Comparison of ENCODE assay signal across 1 cellular context in the genomic region with DNA sequence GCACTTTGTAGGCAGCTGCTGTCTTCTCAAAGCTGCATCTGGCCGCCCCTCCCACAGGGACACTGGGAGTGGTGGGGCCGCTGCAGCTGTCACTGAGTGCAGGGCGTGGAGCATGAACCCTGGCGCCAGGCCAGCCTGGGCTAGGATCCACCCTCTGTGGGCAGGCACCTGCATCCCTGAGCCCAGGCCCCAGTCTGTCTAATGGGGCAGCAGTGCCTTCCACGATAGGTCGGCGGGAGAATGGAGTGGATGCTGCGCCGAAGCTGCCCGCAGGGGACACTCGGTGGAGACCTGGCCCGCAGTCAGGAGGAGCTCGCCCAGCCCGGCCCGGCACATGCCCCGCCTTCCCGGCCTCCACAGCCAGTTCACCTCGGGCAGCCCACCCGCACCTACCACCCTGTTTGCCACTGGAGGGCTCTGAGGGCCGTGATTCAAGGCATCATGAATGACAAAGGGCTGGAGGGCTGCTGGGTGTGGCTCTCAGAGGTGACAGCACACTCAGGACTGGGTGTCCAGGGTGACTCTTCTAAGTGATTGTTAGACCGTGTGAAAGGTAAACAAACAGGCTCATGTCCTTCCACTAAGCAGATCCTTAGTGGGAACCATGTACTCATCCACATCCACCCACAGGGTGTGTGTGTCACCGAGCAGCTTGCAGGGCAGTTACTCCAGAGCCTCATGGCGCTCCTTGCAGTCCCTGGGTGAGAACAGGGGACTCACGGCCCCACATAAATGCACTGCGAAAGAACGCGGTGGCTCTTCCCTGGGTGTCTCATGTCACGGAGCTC.
TF ChIP-seq lines count a peak whose summit lies in the region.

No MANE protein-coding gene starts in this region.

TF ChIP-seq in GM23338, 12 proteins besides CTCF, POLR2A, EP300 and RAD21 (continued from another document):
- TF ChIP-seq, protein P1, sequence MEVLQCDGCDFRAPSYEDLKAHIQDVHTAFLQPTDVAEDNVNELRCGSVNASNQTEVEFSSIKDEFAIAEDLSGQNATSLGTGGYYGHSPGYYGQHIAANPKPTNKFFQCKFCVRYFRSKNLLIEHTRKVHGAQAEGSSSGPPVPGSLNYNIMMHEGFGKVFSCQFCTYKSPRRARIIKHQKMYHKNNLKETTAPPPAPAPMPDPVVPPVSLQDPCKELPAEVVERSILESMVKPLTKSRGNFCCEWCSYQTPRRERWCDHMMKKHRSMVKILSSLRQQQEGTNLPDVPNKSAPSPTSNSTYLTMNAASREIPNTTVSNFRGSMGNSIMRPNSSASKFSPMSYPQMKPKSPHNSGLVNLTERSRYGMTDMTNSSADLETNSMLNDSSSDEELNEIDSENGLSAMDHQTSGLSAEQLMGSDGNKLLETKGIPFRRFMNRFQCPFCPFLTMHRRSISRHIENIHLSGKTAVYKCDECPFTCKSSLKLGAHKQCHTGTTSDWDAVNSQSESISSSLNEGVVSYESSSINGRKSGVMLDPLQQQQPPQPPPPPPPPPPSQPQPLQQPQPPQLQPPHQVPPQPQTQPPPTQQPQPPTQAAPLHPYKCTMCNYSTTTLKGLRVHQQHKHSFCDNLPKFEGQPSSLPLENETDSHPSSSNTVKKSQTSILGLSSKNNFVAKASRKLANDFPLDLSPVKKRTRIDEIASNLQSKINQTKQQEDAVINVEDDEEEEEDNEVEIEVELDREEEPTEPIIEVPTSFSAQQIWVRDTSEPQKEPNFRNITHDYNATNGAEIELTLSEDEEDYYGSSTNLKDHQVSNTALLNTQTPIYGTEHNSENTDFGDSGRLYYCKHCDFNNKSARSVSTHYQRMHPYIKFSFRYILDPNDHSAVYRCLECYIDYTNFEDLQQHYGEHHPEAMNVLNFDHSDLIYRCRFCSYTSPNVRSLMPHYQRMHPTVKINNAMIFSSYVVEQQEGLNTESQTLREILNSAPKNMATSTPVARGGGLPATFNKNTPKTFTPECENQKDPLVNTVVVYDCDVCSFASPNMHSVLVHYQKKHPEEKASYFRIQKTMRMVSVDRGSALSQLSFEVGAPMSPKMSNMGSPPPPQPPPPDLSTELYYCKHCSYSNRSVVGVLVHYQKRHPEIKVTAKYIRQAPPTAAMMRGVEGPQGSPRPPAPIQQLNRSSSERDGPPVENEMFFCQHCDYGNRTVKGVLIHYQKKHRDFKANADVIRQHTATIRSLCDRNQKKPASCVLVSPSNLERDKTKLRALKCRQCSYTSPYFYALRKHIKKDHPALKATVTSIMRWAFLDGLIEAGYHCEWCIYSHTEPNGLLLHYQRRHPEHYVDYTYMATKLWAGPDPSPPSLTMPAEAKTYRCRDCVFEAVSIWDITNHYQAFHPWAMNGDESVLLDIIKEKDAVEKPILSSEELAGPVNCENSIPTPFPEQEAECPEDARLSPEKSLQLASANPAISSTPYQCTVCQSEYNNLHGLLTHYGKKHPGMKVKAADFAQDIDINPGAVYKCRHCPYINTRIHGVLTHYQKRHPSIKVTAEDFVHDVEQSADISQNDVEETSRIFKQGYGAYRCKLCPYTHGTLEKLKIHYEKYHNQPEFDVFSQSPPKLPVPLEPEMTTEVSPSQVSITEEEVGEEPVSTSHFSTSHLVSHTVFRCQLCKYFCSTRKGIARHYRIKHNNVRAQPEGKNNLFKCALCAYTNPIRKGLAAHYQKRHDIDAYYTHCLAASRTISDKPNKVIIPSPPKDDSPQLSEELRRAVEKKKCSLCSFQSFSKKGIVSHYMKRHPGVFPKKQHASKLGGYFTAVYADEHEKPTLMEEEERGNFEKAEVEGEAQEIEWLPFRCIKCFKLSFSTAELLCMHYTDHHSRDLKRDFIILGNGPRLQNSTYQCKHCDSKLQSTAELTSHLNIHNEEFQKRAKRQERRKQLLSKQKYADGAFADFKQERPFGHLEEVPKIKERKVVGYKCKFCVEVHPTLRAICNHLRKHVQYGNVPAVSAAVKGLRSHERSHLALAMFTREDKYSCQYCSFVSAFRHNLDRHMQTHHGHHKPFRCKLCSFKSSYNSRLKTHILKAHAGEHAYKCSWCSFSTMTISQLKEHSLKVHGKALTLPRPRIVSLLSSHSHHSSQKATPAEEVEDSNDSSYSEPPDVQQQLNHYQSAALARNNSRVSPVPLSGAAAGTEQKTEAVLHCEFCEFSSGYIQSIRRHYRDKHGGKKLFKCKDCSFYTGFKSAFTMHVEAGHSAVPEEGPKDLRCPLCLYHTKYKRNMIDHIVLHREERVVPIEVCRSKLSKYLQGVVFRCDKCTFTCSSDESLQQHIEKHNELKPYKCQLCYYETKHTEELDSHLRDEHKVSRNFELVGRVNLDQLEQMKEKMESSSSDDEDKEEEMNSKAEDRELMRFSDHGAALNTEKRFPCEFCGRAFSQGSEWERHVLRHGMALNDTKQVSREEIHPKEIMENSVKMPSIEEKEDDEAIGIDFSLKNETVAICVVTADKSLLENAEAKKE (CRISPR knock-in tag; IDR thresholded peaks at IDR 0.05) = no peak
- TF ChIP-seq POLR2AphosphoS5 (IDR thresholded peaks at IDR 0.05; ENCODE audit: low read depth) (no peak), STAT1 (IDR thresholded peaks at IDR 0.05; ENCODE audit: unreplicated experiment) (no peak), ZNF114 (CRISPR knock-in tag; IDR thresholded peaks at IDR 0.05) (no peak), ZNF331 (CRISPR knock-in tag; IDR thresholded peaks at IDR 0.05; ENCODE audit: low read depth) (no peak), NANOG (IDR thresholded peaks at IDR 0.05; ENCODE audit: borderline replicate concordance) (no peak)
- TF ChIP-seq, protein P2, sequence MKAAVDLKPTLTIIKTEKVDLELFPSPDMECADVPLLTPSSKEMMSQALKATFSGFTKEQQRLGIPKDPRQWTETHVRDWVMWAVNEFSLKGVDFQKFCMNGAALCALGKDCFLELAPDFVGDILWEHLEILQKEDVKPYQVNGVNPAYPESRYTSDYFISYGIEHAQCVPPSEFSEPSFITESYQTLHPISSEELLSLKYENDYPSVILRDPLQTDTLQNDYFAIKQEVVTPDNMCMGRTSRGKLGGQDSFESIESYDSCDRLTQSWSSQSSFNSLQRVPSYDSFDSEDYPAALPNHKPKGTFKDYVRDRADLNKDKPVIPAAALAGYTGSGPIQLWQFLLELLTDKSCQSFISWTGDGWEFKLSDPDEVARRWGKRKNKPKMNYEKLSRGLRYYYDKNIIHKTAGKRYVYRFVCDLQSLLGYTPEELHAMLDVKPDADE (IDR thresholded peaks at IDR 0.05) = no peak
